ENCODE assay signal across 8 cellular contexts in the genomic region with DNA sequence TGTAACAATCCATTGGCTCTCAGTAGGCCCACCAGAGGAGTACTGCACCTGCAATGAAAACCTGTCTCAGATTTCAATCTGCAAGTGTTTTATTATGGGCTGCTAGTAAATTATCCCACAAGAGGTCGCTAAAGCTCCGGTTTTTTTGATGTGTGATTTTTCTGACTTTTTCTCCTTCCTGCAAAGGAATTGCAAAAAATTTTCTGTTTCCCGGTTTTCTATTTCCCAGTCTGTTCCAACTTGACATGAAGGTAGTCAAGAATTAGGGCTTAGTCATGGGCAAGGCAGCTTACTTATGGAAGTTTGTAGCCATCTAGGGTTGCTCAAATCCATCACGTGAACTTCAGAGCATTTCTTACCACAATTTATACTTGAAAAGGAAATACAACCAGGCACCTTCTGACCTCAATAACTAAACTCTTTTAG. TPM values are rescaled to one million over a fixed set of nuclear protein-coding genes. Genes with fewer than 3 reads are reported as not detected.
DNase-seq lines count a peak whose midpoint lies in the region; ATAC-seq and TF ChIP-seq lines count a peak whose summit lies in the region.

No MANE protein-coding gene starts in this region.

- H3K4me1 ChIP-seq in Caco-2, result no peaks in the 10 kb centered on the region
- H3K4me1 ChIP-seq in ascending aorta, result no peaks in the 10 kb centered on the region

- POLR2A ChIA-PET in Caco-2 (lab: Charles Lee), result no interaction called here

- no peaks in the 10 kb centered on the region for H3K36me3 Mint-ChIP-seq in Caco-2 (ENCODE audit: insufficient read depth, unreplicated experiment)

- intact Hi-C loops in Caco-2 (cut with micrococcal nuclease; ENCODE audit: unreplicated experiment) (loop anchor here (1.0 to 10.0 kb wide), 4 partner anchors 30 to 691 kb away; no protein-coding TSS in a partner anchor), ascending aorta (cut with DNase I) (loop anchor here (1.0 kb wide), 1 partner anchor 690 kb away; no protein-coding TSS in a partner anchor)

- ATAC-seq in GM21515 (IDR thresholded peaks at IDR 0.05; ENCODE audit: unreplicated experiment) (no peak), HG03460 (IDR thresholded peaks at IDR 0.05; ENCODE audit: unreplicated experiment) (no peak)

- peaks cover 8% of the 10 kb centered on the region for H3K9me3 Mint-ChIP-seq in Caco-2 (ENCODE audit: unreplicated experiment)

- no peaks in the 10 kb centered on the region for H3K27me3 ChIP-seq in Caco-2 (replicated peaks; ENCODE audit: control insufficient read depth, insufficient read depth, low read length)
- H3K27me3 ChIP-seq in ascending aorta, result no peaks in the 10 kb centered on the region

- no peaks in the 10 kb centered on the region for H3K4me1 Mint-ChIP-seq in Caco-2 (ENCODE audit: low read depth, unreplicated experiment)

- BruUV-seq in Caco-2 (replicated peaks; lab: Mats Ljungman, UMichigan), result no TSS peak

- CTCF ChIA-PET in Caco-2 (lab: Charles Lee), result interaction anchor here (0.6 to 1.0 kb wide), 4 partner anchors 10 to 729 kb away, joined by 3 read pairs; no protein-coding TSS in a partner anchor

- H3K4me3 Mint-ChIP-seq in Caco-2 (ENCODE audit: unreplicated experiment), result no peak overlapping the region

- peaks cover 6% of the 10 kb centered on the region for H3K27me3 Mint-ChIP-seq in Caco-2 (ENCODE audit: insufficient read depth, unreplicated experiment)

- TF ChIP-seq CTCF in Caco-2 (IDR thresholded peaks at IDR 0.05; ENCODE audit: insufficient read depth in 1 of 2, low read depth in 1 of 2, low read length in 1 of 2, severe bottlenecking in 1 of 2, unreplicated experiment in 1 of 2) (peak; percentile 57 to 62), GM20000 (IDR thresholded peaks at IDR 0.05; ENCODE audit: extremely low read depth, missing control alignments) (peak; percentile 32), ascending aorta (IDR thresholded peaks at IDR 0.05) (peak in 2 of 3 experiments; percentile 15 to 58)

- H3K36me3 ChIP-seq in Caco-2 (ENCODE audit: control insufficient read depth, insufficient read depth, low read length), result no peaks in the 10 kb centered on the region
- H3K36me3 ChIP-seq in ascending aorta, result no peaks in the 10 kb centered on the region

- H3K9me3 ChIP-seq in Caco-2 (no peaks in the 10 kb centered on the region; the same call in 1 of the 2 replicates), ascending aorta (no peaks in the 10 kb centered on the region)

- no peak overlapping the region for H3K4me3 ChIP-seq in Caco-2 (ENCODE audit: low read depth, low read length)
- no peak overlapping the region for H3K4me3 ChIP-seq in ascending aorta

- no peak overlapping the region for H3K27ac ChIP-seq in ascending aorta

- no peak overlapping the region for H3K27ac Mint-ChIP-seq in Caco-2 (ENCODE audit: unreplicated experiment)

- DNase-seq in Caco-2 (peak in 1 of 2 experiments; percentile 22), GM20000 (ENCODE audit: low spot score) (peak; percentile 46), NCI-H345 treated with DMSO at 0.1 percent for 48 hours (lab: John Stamatoyannopoulos, UW; ENCODE audit: unreplicated experiment) (peak; percentile 39), ascending aorta (ENCODE audit: low spot score in 2 of 2) (no peak), inferior parietal cortex (ENCODE audit: extremely low spot score) (peak; percentile 81), superior temporal gyrus (ENCODE audit: extremely low spot score) (peak; percentile 88)

RNA-seq across cellular contexts. Expression of a gene that starts 38.5 kb away (rescaled TPM):
- total RNA-seq in Caco-2 (2022) (10.4 and 11.3 TPM in 2 replicates), ascending aorta (5.4 TPM)

Comparison
In these comparisons a context has a peak if more than half of its experiments do, and no peak if none do; other contexts are left out.
1. DNase-seq: peak in GM20000 (single experiment), NCI-H345 treated with DMSO at 0.1 percent for 48 hours (single experiment), inferior parietal cortex (single experiment) and superior temporal gyrus (single experiment); none in ascending aorta (0 of 2).
2. Peak in every context shown above with its lines, with median percentiles within 50 percentile points of each other: CTCF ChIP-seq.